Comparison of ENCODE assay signal across 22 cellular contexts in genomic region chr1:96834986-96835385, GRCh38.
"Had no signal": no experiment of that assay in that cellular context is flagged by ENCODE, and none has a peak within 500 bp of the region (broad histone marks: within the 10 kb centered on the region; RNA-seq: fewer than 3 reads in every experiment).

No MANE protein-coding gene starts in this region.

- H3K4me3 ChIP-seq: coronary artery, dorsolateral prefrontal cortex, esophagus muscularis mucosa, gastrocnemius medialis, heart right ventricle, left lung, lower lobe of right lung had no signal

- H3K9me3 ChIP-seq: esophagus muscularis mucosa, gastrocnemius medialis, heart right ventricle, left lung, lower lobe of right lung had no signal

- H3K36me3 Mint-ChIP-seq: memory B cell, naive B cell had no signal

- H3K27ac Mint-ChIP-seq: memory B cell had no signal

- H3K36me3 ChIP-seq: esophagus muscularis mucosa, gastrocnemius medialis, heart right ventricle, left lung, lower lobe of right lung had no signal

- H3K4me1 ChIP-seq: foreskin keratinocyte, gastrocnemius medialis, heart right ventricle, left lung, lower lobe of right lung had no signal

- H3K4me1 Mint-ChIP-seq: memory B cell, naive B cell had no signal

- H3K27me3 ChIP-seq: dorsolateral prefrontal cortex, esophagus muscularis mucosa, foreskin keratinocyte, gastrocnemius medialis, heart right ventricle, left lung had no signal

- DNase-seq: dorsolateral prefrontal cortex; effector CD4-positive, alpha-beta T cell; effector memory CD4-positive, alpha-beta T cell; erythroblast; foreskin keratinocyte; gastrocnemius medialis; glutamatergic neuron; head of caudate nucleus; heart right ventricle; hippocampal formation; left cardiac atrium; left lung; left ventricle myocardium superior; lower lobe of right lung; mammary epithelial cell; mesendoderm; midbrain; naive B cell had no signal

- ATAC-seq: foreskin keratinocyte, gastrocnemius medialis, heart right ventricle, left cardiac atrium, left lung, left ventricle myocardium superior, lower lobe of right lung had no signal

- H3K9me3 Mint-ChIP-seq: memory B cell, naive B cell had no signal

- H3K4me3 Mint-ChIP-seq: memory B cell, naive B cell had no signal

- H3K27ac ChIP-seq: coronary artery, dorsolateral prefrontal cortex, epithelial cell of prostate, esophagus muscularis mucosa, foreskin keratinocyte, gastrocnemius medialis, heart right ventricle, left lung, lower lobe of right lung had no signal

- H3K27me3 Mint-ChIP-seq: memory B cell, naive B cell had no signal
